ENCODE assay signal across 7 cellular contexts in genomic region chr5:134552721-134553120, GRCh38. TPM values are rescaled to one million over a fixed set of nuclear protein-coding genes. Genes with fewer than 3 reads are reported as not detected.
DNase-seq lines count a peak whose midpoint lies in the region; ATAC-seq and TF ChIP-seq lines count a peak whose summit lies in the region.
"Not testable (repeated sequence)": the region's sequence is repeated elsewhere in the genome, so short reads cannot be mapped to it uniquely, and the experiment has no call there.

No MANE protein-coding gene starts in this region.

- peak overlapping the region; percentile 48 for H3K27ac Mint-ChIP-seq in Calu3 (ENCODE audit: unreplicated experiment)
- peak overlapping the region; percentile 34 for H3K27ac Mint-ChIP-seq in activated T-helper 1 cell treated with anti-CD3 and anti-CD28 coated beads, Interleukin-12 subunit alpha, Interleukin-12 subunit beta, Interleukin-2, Interleukin-4 antibody, amounts not matched to agents 30 ng/mL and 10 ng/mL and 1 ng/mL, durations not matched to agents 14 hours and 24 hours and 36 hours

- in situ Hi-C loops in brain microvascular endothelial cell (cut with HindIII; ENCODE audit: low pct_ligation_motif_present, low sequenced_read_pairs): not testable (repeated sequence)

- POLR2A ChIA-PET in PC-9 (lab: Charles Lee; ENCODE audit: unreplicated experiment): interaction anchor here (0.7 kb wide), 1 partner anchor 113 kb away, joined by 3 read pairs; no protein-coding TSS in a partner anchor

- H3K27ac ChIP-seq in PC-9: not testable (repeated sequence)
- peak overlapping the region; percentile 84 for H3K27ac ChIP-seq in brain microvascular endothelial cell
- peak overlapping the region; percentile 48 to 78 for H3K27ac ChIP-seq in lung (ENCODE audit: low read depth in 1 of 2, low read length in 1 of 2)

- not testable (repeated sequence) for H3K9me3 Mint-ChIP-seq in Calu3 (ENCODE audit: low read depth, unreplicated experiment); activated T-helper 1 cell treated with anti-CD3 and anti-CD28 coated beads, Interleukin-12 subunit alpha, Interleukin-12 subunit beta, Interleukin-2, Interleukin-4 antibody, amounts not matched to agents 30 ng/mL and 10 ng/mL and 1 ng/mL, durations not matched to agents 14 hours and 24 hours and 36 hours

- CTCF ChIA-PET in Calu3 (lab: Charles Lee): interaction anchor here (0.7 to 1.0 kb wide), 3 partner anchors 10 to 229 kb away, joined by 3 to 4 read pairs (median 4); partner anchors contain the start of gene CDKN2AIPNL
- CTCF ChIA-PET in PC-9 (lab: Charles Lee): not testable (repeated sequence)

- not testable (repeated sequence) for H3K27me3 Mint-ChIP-seq in Calu3 (ENCODE audit: unreplicated experiment); activated T-helper 1 cell treated with anti-CD3 and anti-CD28 coated beads, Interleukin-12 subunit alpha, Interleukin-12 subunit beta, Interleukin-2, Interleukin-4 antibody, amounts not matched to agents 30 ng/mL and 10 ng/mL and 1 ng/mL, durations not matched to agents 14 hours and 24 hours and 36 hours (ENCODE audit: insufficient read depth)

- H3K27me3 ChIP-seq in PC-9 (ENCODE audit: insufficient read depth, low read depth); brain microvascular endothelial cell (replicated peaks); lung (ENCODE audit: control insufficient read depth, insufficient read depth); skeletal muscle satellite cell (ENCODE audit: control insufficient read depth, insufficient read depth, low read length): not testable (repeated sequence)

- H3K4me3 ChIP-seq in PC-9; brain microvascular endothelial cell (ENCODE audit: low read depth, low read length); lung; skeletal muscle satellite cell (ENCODE audit: low read length): not testable (repeated sequence)

- intact Hi-C loops in Calu3 (cut with micrococcal nuclease; ENCODE audit: unreplicated experiment): loop anchor here (2.0 kb wide), 1 partner anchor 26 kb away; no protein-coding TSS in a partner anchor
- intact Hi-C loops in PC-9 (cut with micrococcal nuclease; ENCODE audit: unreplicated experiment): loop anchor here (2.0 kb wide), 1 partner anchor 26 kb away; no protein-coding TSS in a partner anchor
- intact Hi-C loops in activated T-helper 1 cell treated with anti-CD3 and anti-CD28 coated beads, Interleukin-12 subunit alpha, Interleukin-12 subunit beta, Interleukin-2, Interleukin-4 antibody, amounts not matched to agents 30 ng/mL and 10 ng/mL and 1 ng/mL, durations not matched to agents 14 hours and 24 hours and 36 hours (cut with micrococcal nuclease); Right ventricle myocardium inferior (cut with DNase I): not testable (repeated sequence)

- DNase-seq in Calu3; PC-9; activated T-helper 1 cell treated with anti-CD3 and anti-CD28 coated beads, Interleukin-12 subunit alpha, Interleukin-12 subunit beta, Interleukin-2, Interleukin-4 antibody, amounts not matched to agents 30 ng/mL and 10 ng/mL and 1 ng/mL, durations not matched to agents 14 hours and 24 hours and 36 hours (ENCODE audit: low spot score); brain microvascular endothelial cell; lung (ENCODE audit: low spot score): not testable (repeated sequence)
- DNase-seq in Right ventricle myocardium inferior (ENCODE audit: missing footprints): peak; percentile 63

- not testable (repeated sequence) for H3K4me2 ChIP-seq in PC-9
- peak overlapping the region; percentile 35 for H3K4me2 ChIP-seq in skeletal muscle satellite cell (ENCODE audit: low read length)

- not testable (repeated sequence) for H3K4me1 ChIP-seq in PC-9 (replicated peaks; ENCODE audit: insufficient read depth)
- H3K4me1 ChIP-seq in lung (ENCODE audit: control insufficient read depth in 2 of 2, insufficient read depth in 2 of 2, low read length in 2 of 2) (peaks cover 10 to 41% of the 10 kb centered on the region in 2 donors), skeletal muscle satellite cell (ENCODE audit: control insufficient read depth, insufficient read depth, low read length) (peaks cover 74% of the 10 kb centered on the region)

- not testable (repeated sequence) for H3K36me3 ChIP-seq in PC-9 (ENCODE audit: low read depth); brain microvascular endothelial cell (replicated peaks)
- peaks cover 0 to 48% of the 10 kb centered on the region in 2 donors for H3K36me3 ChIP-seq in lung (ENCODE audit: control insufficient read depth in 2 of 2, insufficient read depth in 2 of 2, low read length in 2 of 2)
- peaks cover 30% of the 10 kb centered on the region for H3K36me3 ChIP-seq in skeletal muscle satellite cell (ENCODE audit: insufficient read depth, low read length)

- not testable (repeated sequence) for H3K9me3 ChIP-seq in PC-9 (ENCODE audit: insufficient read depth, low read depth); lung (ENCODE audit: control insufficient read depth in 2 of 2, insufficient read depth in 1 of 2, low read length in 1 of 2); skeletal muscle satellite cell (replicated peaks; ENCODE audit: low read length)

- H2AFZ ChIP-seq in PC-9: not testable (repeated sequence)

- TF ChIP-seq CTCF in Calu3 (IDR thresholded peaks at IDR 0.05; ENCODE audit: unreplicated experiment); PC-9 (conservative IDR thresholded peaks at IDR 0.05); brain microvascular endothelial cell (IDR thresholded peaks at IDR 0.05; ENCODE audit: low read depth, low read length, missing control alignments); lung (IDR thresholded peaks at IDR 0.05; ENCODE audit: control extremely low read depth, extremely low read depth): not testable (repeated sequence)

- H3K9me2 ChIP-seq in PC-9 (ENCODE audit: insufficient read depth): not testable (repeated sequence)

- ATAC-seq in Right ventricle myocardium inferior: peak; percentile 2
- not testable (repeated sequence) for ATAC-seq in lung (ENCODE audit: insufficient read depth, low FRiP score)

- not testable (repeated sequence) for BruUV-seq in Calu3 (replicated peaks; lab: Mats Ljungman, UMichigan)
- TSS peak; percentile 12 for BruUV-seq in PC-9 (replicated peaks; lab: Mats Ljungman, UMichigan)

- peaks cover 58% of the 10 kb centered on the region for H3K4me1 Mint-ChIP-seq in Calu3 (ENCODE audit: low read depth, unreplicated experiment)
- H3K4me1 Mint-ChIP-seq in activated T-helper 1 cell treated with anti-CD3 and anti-CD28 coated beads, Interleukin-12 subunit alpha, Interleukin-12 subunit beta, Interleukin-2, Interleukin-4 antibody, amounts not matched to agents 30 ng/mL and 10 ng/mL and 1 ng/mL, durations not matched to agents 14 hours and 24 hours and 36 hours (ENCODE audit: low read depth): peaks cover 46% of the 10 kb centered on the region

- H3K4me3 Mint-ChIP-seq in Calu3 (ENCODE audit: low read depth, unreplicated experiment); activated T-helper 1 cell treated with anti-CD3 and anti-CD28 coated beads, Interleukin-12 subunit alpha, Interleukin-12 subunit beta, Interleukin-2, Interleukin-4 antibody, amounts not matched to agents 30 ng/mL and 10 ng/mL and 1 ng/mL, durations not matched to agents 14 hours and 24 hours and 36 hours: not testable (repeated sequence)

- WGBS in lung, 2 donors: 77 to 84% methylated on average over 7 of the region's 7 CpGs

- H3K9ac ChIP-seq in skeletal muscle satellite cell (ENCODE audit: low read depth, low read length): peak overlapping the region; percentile 59

- peaks cover 21% of the 10 kb centered on the region; the same call in 1 of the 2 replicates for H3F3A ChIP-seq in PC-9 (ENCODE audit: insufficient read depth, low read depth)

- H3K79me2 ChIP-seq in PC-9 (ENCODE audit: low read depth): not testable (repeated sequence)

- H3K36me3 Mint-ChIP-seq in Calu3 (ENCODE audit: insufficient read depth, unreplicated experiment): peaks cover 59% of the 10 kb centered on the region
- H3K36me3 Mint-ChIP-seq in activated T-helper 1 cell treated with anti-CD3 and anti-CD28 coated beads, Interleukin-12 subunit alpha, Interleukin-12 subunit beta, Interleukin-2, Interleukin-4 antibody, amounts not matched to agents 30 ng/mL and 10 ng/mL and 1 ng/mL, durations not matched to agents 14 hours and 24 hours and 36 hours (ENCODE audit: low read depth): peaks cover 46% of the 10 kb centered on the region

- H4K20me1 ChIP-seq in PC-9 (ENCODE audit: insufficient read depth): peaks cover 16% of the 10 kb centered on the region

RNA-seq across cellular contexts. Expression of gene JADE2, which starts 27.3 kb away (rescaled TPM):
- 93.4 and 128 TPM in 2 replicates for total RNA-seq in Calu3 (2022)
- total RNA-seq in PC-9 (2021): 82.1 and 83.5 TPM in 2 replicates
- 70.2 and 74.3 TPM in 2 replicates for total RNA-seq in activated T-helper 1 cell treated with anti-CD3 and anti-CD28 coated beads, Interleukin-12 subunit alpha, Interleukin-12 subunit beta, Interleukin-2, Interleukin-4 antibody, amounts not matched to agents 30 ng/mL and 10 ng/mL and 1 ng/mL, durations not matched to agents 14 hours and 24 hours and 36 hours
- total RNA-seq in Right ventricle myocardium inferior: 24.6 TPM
- total RNA-seq in lung: 10 to 100 TPM; 24.4 to 53.5 TPM
- 10 to 100 TPM; 12.4 to 16.3 TPM for polyA plus RNA-seq in lung
- total RNA-seq in skeletal muscle satellite cell (2012; rRNA removed): 23.8 and 35.8 TPM in 2 replicates
